In the genomic region with DNA sequence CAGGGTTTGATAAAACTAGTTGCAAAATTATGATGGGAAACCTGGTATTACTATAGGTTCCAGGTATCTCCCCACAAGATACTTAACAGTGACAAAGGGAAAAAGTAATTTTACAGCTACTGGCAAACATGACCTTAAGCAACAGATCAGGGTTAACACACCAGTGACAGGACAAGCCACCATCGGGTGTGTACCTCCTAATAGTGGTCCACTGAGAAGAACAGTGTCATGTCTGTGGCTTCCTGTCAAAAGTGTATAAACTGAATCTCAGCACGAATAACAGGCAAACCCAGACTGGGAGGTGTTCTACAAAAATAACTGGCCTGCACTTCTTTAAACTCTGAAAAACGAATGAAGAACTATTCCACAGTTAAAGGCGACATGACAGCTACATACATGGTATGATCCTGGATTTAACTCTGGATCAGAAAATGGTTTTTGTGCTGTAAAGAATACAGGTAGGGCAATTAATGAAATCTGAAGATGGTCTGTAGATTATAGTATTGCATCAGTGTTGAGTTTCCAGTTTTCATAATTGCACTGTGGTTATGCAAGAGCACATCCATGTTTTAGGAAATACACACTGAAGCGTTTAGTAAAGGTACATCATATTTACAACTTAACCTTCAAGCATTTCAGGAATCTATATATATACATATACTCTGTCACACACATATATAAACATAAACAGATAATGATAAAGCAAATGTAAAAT, we compare ENCODE assay signal across 20 cellular contexts. TPM values are rescaled to one million over a fixed set of nuclear protein-coding genes. Genes with fewer than 3 reads are reported as not detected.
DNase-seq lines count a peak whose midpoint lies in the region; ATAC-seq and TF ChIP-seq lines count a peak whose summit lies in the region.
"Had no signal": no experiment of that assay in that cellular context is flagged by ENCODE, and none has a peak within 500 bp of the region (broad histone marks: within the 10 kb centered on the region; RNA-seq: fewer than 3 reads in every experiment).

No MANE protein-coding gene starts in this region.

- H3K27me3 ChIP-seq in IMR-90 (ENCODE audit: control insufficient read depth, insufficient read depth, low read length) (no peaks in the 10 kb centered on the region), trophoblast cell (ENCODE audit: insufficient read depth, low read length) (no peaks in the 10 kb centered on the region), aorta (ENCODE audit: control insufficient read depth in 1 of 2, insufficient read depth in 2 of 2, low read length in 1 of 2) (no peaks in the 10 kb centered on the region)
- H3K27me3 ChIP-seq: tibial nerve had no signal

- H2AFZ ChIP-seq in IMR-90 (replicated peaks; ENCODE audit: low read length, poor library complexity) (no peak overlapping the region), trophoblast cell (ENCODE audit: insufficient read depth, low read length, poor library complexity) (no peak overlapping the region)

- H4K8ac ChIP-seq in IMR-90 (ENCODE audit: low read depth in 2 of 2, low read length in 2 of 2) (no peak overlapping the region), trophoblast cell (ENCODE audit: low read depth, low read length) (no peak overlapping the region)

- H3K79me1 ChIP-seq in IMR-90 (ENCODE audit: low read depth in 1 of 2, low read length in 2 of 2) (no peaks in the 10 kb centered on the region), trophoblast cell (ENCODE audit: low read length) (no peaks in the 10 kb centered on the region)

- H3K9me3 ChIP-seq in IMR-90 (ENCODE audit: control insufficient read depth, insufficient read depth, low read length) (no peaks in the 10 kb centered on the region), trophoblast cell (ENCODE audit: insufficient read depth, low read depth, low read length) (no peaks in the 10 kb centered on the region), aorta (ENCODE audit: control insufficient read depth, low read length) (no peaks in the 10 kb centered on the region)
- H3K9me3 ChIP-seq: tibial nerve had no signal

- no peak overlapping the region for H4K5ac ChIP-seq in IMR-90 (ENCODE audit: low read depth, low read length)

- H3K4me3 ChIP-seq in IMR-90 (ENCODE audit: insufficient read depth, low read depth, low read length): no peak overlapping the region
- no peak overlapping the region for H3K4me3 ChIP-seq in epithelial cell of esophagus (ENCODE audit: low read length)
- no peak overlapping the region for H3K4me3 ChIP-seq in trophoblast cell (ENCODE audit: low read depth, low read length)
- no peak overlapping the region for H3K4me3 ChIP-seq in aorta (ENCODE audit: low read length in 2 of 2)
- H3K4me3 ChIP-seq: tibial nerve had no signal

- H3K14ac ChIP-seq in IMR-90 (replicated peaks; ENCODE audit: low read depth, low read length): no peak overlapping the region
- no peak overlapping the region for H3K14ac ChIP-seq in trophoblast cell (ENCODE audit: low read length)

- WGBS in IMR-90 (ENCODE audit: extremely low coverage in 2 of 2, insufficient read length in 1 of 2), 2 experiments: 92% methylated on average over 2 of the region's 5 CpGs; no CpG with 5 or more reads in 1 of the 2 experiments
- WGBS in trophoblast cell (ENCODE audit: extremely low coverage, insufficient coverage, insufficient read length): no CpG with 5 or more reads among the region's 5 CpGs
- WGBS in aorta, 2 donors: 80 to 85% methylated on average over 5 of the region's 5 CpGs

- H3K27ac Mint-ChIP-seq in activated CD8-positive, alpha-beta memory T cell treated with anti-CD3 and anti-CD28 coated beads, Interleukin-2, amount 10 ng/mL, durations not matched to agents 7 days and 5 days: peak overlapping the region; percentile 56
- H3K27ac Mint-ChIP-seq: activated CD4-positive, alpha-beta T cell treated with anti-CD3 and anti-CD28 coated beads, Interleukin-2, amount 10 ng/mL, durations not matched to agents 24 days and 14 days; endodermal cell; T-helper 2 cell treated with Interferon-gamma antibody and Interleukin-4, amounts not matched to agents 5 μg/mL and 100 μg/mL, for 36 hours had no signal

- no peak overlapping the region for H2BK20ac ChIP-seq in IMR-90 (ENCODE audit: low read depth, low read length)

- TF ChIP-seq POLR2A in IMR-90 (IDR thresholded peaks at IDR 0.05; ENCODE audit: low read depth, low read length): no peak

- no peaks in the 10 kb centered on the region for H3K9me3 Mint-ChIP-seq in activated CD8-positive, alpha-beta memory T cell treated with anti-CD3 and anti-CD28 coated beads, Interleukin-2, amount 10 ng/mL, durations not matched to agents 7 days and 5 days (ENCODE audit: low read depth)
- H3K9me3 Mint-ChIP-seq: activated CD4-positive, alpha-beta T cell treated with anti-CD3 and anti-CD28 coated beads, Interleukin-2, amount 10 ng/mL, durations not matched to agents 24 days and 14 days; endodermal cell; T-helper 2 cell treated with Interferon-gamma antibody and Interleukin-4, amounts not matched to agents 5 μg/mL and 100 μg/mL, for 36 hours had no signal

- H3K27me3 Mint-ChIP-seq in activated CD8-positive, alpha-beta memory T cell treated with anti-CD3 and anti-CD28 coated beads, Interleukin-2, amount 10 ng/mL, durations not matched to agents 7 days and 5 days: no peaks in the 10 kb centered on the region
- H3K27me3 Mint-ChIP-seq: activated CD4-positive, alpha-beta T cell treated with anti-CD3 and anti-CD28 coated beads, Interleukin-2, amount 10 ng/mL, durations not matched to agents 24 days and 14 days had no signal

- no peak overlapping the region for H3K27ac ChIP-seq in IMR-90 (ENCODE audit: insufficient read depth, low read length)
- H3K27ac ChIP-seq in trophoblast cell (ENCODE audit: low read depth, low read length): no peak overlapping the region
- no peak overlapping the region for H3K27ac ChIP-seq in aorta (ENCODE audit: low read depth in 1 of 2, low read length in 2 of 2)

- H2BK120ac ChIP-seq in IMR-90 (ENCODE audit: low read depth, low read length): no peak overlapping the region
- H2BK120ac ChIP-seq in trophoblast cell (ENCODE audit: insufficient read depth, low read length, poor library complexity): no peak overlapping the region

- H3K4me1 ChIP-seq in IMR-90 (ENCODE audit: control insufficient read depth, insufficient read depth, low read length) (peaks cover 4% of the 10 kb centered on the region), trophoblast cell (ENCODE audit: control insufficient read depth in 1 of 2, insufficient read depth in 2 of 2, low read length in 2 of 2) (no peaks in the 10 kb centered on the region), aorta (ENCODE audit: control insufficient read depth in 1 of 2, insufficient read depth in 2 of 2, low read length in 2 of 2) (no peaks in the 10 kb centered on the region)

- peaks cover 12% of the 10 kb centered on the region for H3K36me3 Mint-ChIP-seq in activated CD8-positive, alpha-beta memory T cell treated with anti-CD3 and anti-CD28 coated beads, Interleukin-2, amount 10 ng/mL, durations not matched to agents 7 days and 5 days

- no peak overlapping the region for H3K56ac ChIP-seq in IMR-90 (ENCODE audit: extremely low read depth, insufficient read depth, low read length)

- intact Hi-C loops in IMR-90 (cut with micrococcal nuclease): loop anchor here (5.0 kb wide), 1 partner anchor 45 kb away; no protein-coding TSS in a partner anchor
- intact Hi-C loops in aorta (cut with DNase I): no loop called here

- ATAC-seq in activated CD8-positive, alpha-beta memory T cell treated with anti-CD3 and anti-CD28 coated beads, Interleukin-2, amount 10 ng/mL, durations not matched to agents 7 days and 5 days: peak; percentile 82
- no peak for ATAC-seq in IMR-90 (ENCODE audit: low read depth)
- ATAC-seq in aorta (ENCODE audit: low FRiP score): no peak

- H3K4ac ChIP-seq in IMR-90 (ENCODE audit: low read depth, low read length) (no peak overlapping the region), trophoblast cell (ENCODE audit: low read depth, low read length) (no peak overlapping the region)

- H3K36me3 ChIP-seq in IMR-90 (ENCODE audit: control insufficient read depth, insufficient read depth, low read length) (peaks cover 2% of the 10 kb centered on the region; the same call in 1 of the 2 replicates), trophoblast cell (ENCODE audit: control insufficient read depth in 1 of 2, insufficient read depth in 2 of 2, low read length in 2 of 2) (peaks cover 4 to 5% of the 10 kb centered on the region in 2 experiments), aorta (ENCODE audit: control insufficient read depth in 1 of 2, insufficient read depth in 2 of 2, low read length in 1 of 2) (peaks cover 0 to 2% of the 10 kb centered on the region in 2 donors)

- H3K4me3 Mint-ChIP-seq in activated CD8-positive, alpha-beta memory T cell treated with anti-CD3 and anti-CD28 coated beads, Interleukin-2, amount 10 ng/mL, durations not matched to agents 7 days and 5 days: no peak overlapping the region
- H3K4me3 Mint-ChIP-seq: activated CD4-positive, alpha-beta T cell treated with anti-CD3 and anti-CD28 coated beads, Interleukin-2, amount 10 ng/mL, durations not matched to agents 24 days and 14 days; endodermal cell; T-helper 2 cell treated with Interferon-gamma antibody and Interleukin-4, amounts not matched to agents 5 μg/mL and 100 μg/mL, for 36 hours had no signal

- no peak overlapping the region for H2AK9ac ChIP-seq in IMR-90 (replicated peaks; ENCODE audit: low read depth, low read length, poor library complexity)

- H3K4me1 Mint-ChIP-seq in activated CD8-positive, alpha-beta memory T cell treated with anti-CD3 and anti-CD28 coated beads, Interleukin-2, amount 10 ng/mL, durations not matched to agents 7 days and 5 days: peaks cover 33% of the 10 kb centered on the region

- H3K18ac ChIP-seq in IMR-90 (ENCODE audit: low read depth, low read length): no peak overlapping the region
- no peak overlapping the region for H3K18ac ChIP-seq in trophoblast cell (ENCODE audit: low read length)

- H2BK12ac ChIP-seq in trophoblast cell (ENCODE audit: low read length): no peak overlapping the region

- CTCF ChIA-PET in activated CD8-positive, alpha-beta memory T cell treated with anti-CD3 and anti-CD28 coated beads, Interleukin-2, amount 10 ng/mL, durations not matched to agents 7 days and 5 days (lab: Charles Lee): interaction anchor here (0.6 to 3.2 kb wide), 4 partner anchors 16 to 79 kb away, joined by 3 to 9 read pairs (median 4); a partner anchor contains a TSS
- CTCF ChIA-PET in IMR-90 (lab: Yijun Ruan, JAX): interaction anchor here (0.5 kb wide), 1 partner anchor 291 kb away, joined by 3 read pairs; no protein-coding TSS in a partner anchor

- in situ Hi-C loops in IMR-90 (cut with MboI; ENCODE audit: low sequenced_read_pairs): no loop called here

- H3K4me2 ChIP-seq in IMR-90 (ENCODE audit: low read depth, low read length): no peak overlapping the region
- H3K4me2 ChIP-seq in trophoblast cell (ENCODE audit: low read length): no peak overlapping the region

- TF ChIP-seq CTCF in IMR-90 (conservative IDR thresholded peaks at IDR 0.05; ENCODE audit: low read depth, low read length) (no peak), epithelial cell of esophagus (IDR thresholded peaks at IDR 0.05; ENCODE audit: insufficient read depth, low read depth, low read length, missing control alignments) (no peak)

- DNase-seq in activated CD8-positive, alpha-beta memory T cell treated with anti-CD3 and anti-CD28 coated beads, Interleukin-2, amount 10 ng/mL, durations not matched to agents 7 days and 5 days: peak; percentile 64
- no peak for DNase-seq in activated CD8-positive, alpha-beta memory T cell treated with anti-CD3 and anti-CD28 coated beads, Interleukin-2, amount 50 U/mL, for 48 hours
- DNase-seq in IMR-90 (no peak), epithelial cell of esophagus (ENCODE audit: low read depth) (peak; percentile 18), trophoblast cell (peak; percentile 34 to 94), hippocampal formation (lab: John Stamatoyannopoulos, UW) (no peak), iPS-NIHi7 (ENCODE audit: extremely low spot score) (no peak), aorta (no peak)
- DNase-seq: activated CD4-positive, alpha-beta T cell treated with anti-CD3 and anti-CD28 coated beads, Interleukin-2, amount 10 ng/mL, durations not matched to agents 24 days and 14 days; central memory CD4-positive, alpha-beta T cell; endodermal cell; foreskin melanocyte; GOT3; NCI-H1694; SHP77 treated with DMSO at 0.1 percent for 48 hours had no signal

- H3K9me1 ChIP-seq in IMR-90 (ENCODE audit: insufficient read depth, low read length): peaks cover 5% of the 10 kb centered on the region

- H4K91ac ChIP-seq in IMR-90 (ENCODE audit: insufficient read depth, low read depth, low read length) (no peak overlapping the region), trophoblast cell (ENCODE audit: low read depth, low read length) (no peak overlapping the region)

- H4K12ac ChIP-seq in trophoblast cell (ENCODE audit: low read depth, low read length): no peak overlapping the region

- H2BK5ac ChIP-seq in IMR-90 (ENCODE audit: low read depth, low read length, poor library complexity, severe bottlenecking): no peak overlapping the region
- no peak overlapping the region for H2BK5ac ChIP-seq in trophoblast cell (ENCODE audit: low read depth, low read length, poor library complexity)

- no peak overlapping the region for H2BK15ac ChIP-seq in IMR-90 (ENCODE audit: low read depth, low read length)

- H4K20me1 ChIP-seq in IMR-90 (ENCODE audit: insufficient read depth, low read length): no peaks in the 10 kb centered on the region

- no TSS peak for BruUV-seq in IMR-90 (replicated peaks; lab: Mats Ljungman, UMichigan)

- TF ChIP-seq RAD21 in IMR-90 (IDR thresholded peaks at IDR 0.05; ENCODE audit: low read length): no peak

- no peak overlapping the region for H3K23ac ChIP-seq in IMR-90 (ENCODE audit: low read depth, low read length)
- H3K23ac ChIP-seq in trophoblast cell (ENCODE audit: low read length): no peak overlapping the region

- dilution Hi-C loops in IMR-90 (cut with HindIII; ENCODE audit: low sequenced_read_pairs, unreplicated experiment): no loop called here

- H2AK5ac ChIP-seq in IMR-90 (ENCODE audit: low read depth, low read length): no peak overlapping the region
- no peak overlapping the region for H2AK5ac ChIP-seq in trophoblast cell (ENCODE audit: low read length)

- POLR2A ChIA-PET in IMR-90 (lab: Charles Lee; ENCODE audit: unreplicated experiment): no interaction called here

- no peaks in the 10 kb centered on the region for H3K79me2 ChIP-seq in trophoblast cell (ENCODE audit: control insufficient read depth, insufficient read depth, low read length, poor library complexity)

- H3K9ac ChIP-seq in IMR-90 (ENCODE audit: low read depth, low read length) (no peak overlapping the region), trophoblast cell (ENCODE audit: low read length) (no peak overlapping the region)

RNA-seq across cellular contexts. Expression of a gene that starts 32.0 kb away (rescaled TPM):
- total RNA-seq in activated CD8-positive, alpha-beta memory T cell treated with anti-CD3 and anti-CD28 coated beads, Interleukin-2, amount 10 ng/mL, durations not matched to agents 7 days and 5 days: not detected
- total RNA-seq in IMR-90 (2012; rRNA removed) (not detected in 2 replicates), aorta (not detected)
- polyA plus RNA-seq in IMR-90 (2012; rRNA removed) (not detected in 2 replicates), aorta (not detected)
- polyA plus RNA-seq in IMR-90 (2012; cell fraction: cytosol; rRNA removed): not detected in 2 replicates
- 0.10 TPM in 1 of 2 replicates, not detected in the other for polyA plus RNA-seq in IMR-90 (2012; cell fraction: nucleus; rRNA removed; ENCODE audit: low replicate concordance)
- polyA plus RNA-seq in trophoblast cell (2013): 0.07 and 0.12 TPM in 2 replicates
- total RNA-seq: A673; activated CD4-positive, alpha-beta T cell treated with anti-CD3 and anti-CD28 coated beads, Interleukin-2, amount 10 ng/mL, durations not matched to agents 24 days and 14 days; endodermal cell; lung microvascular endothelial cell; NCI-H460; tibial nerve had no signal

RNA-seq across cellular contexts. Expression of a gene that starts 38.9 kb away (rescaled TPM):
- not detected for total RNA-seq in activated CD8-positive, alpha-beta memory T cell treated with anti-CD3 and anti-CD28 coated beads, Interleukin-2, amount 10 ng/mL, durations not matched to agents 7 days and 5 days
- 23.1 and 28.5 TPM in 2 replicates for total RNA-seq in IMR-90 (2012; rRNA removed)
- 94.9 and 108 TPM in 2 replicates for polyA plus RNA-seq in IMR-90 (2012; rRNA removed)
- 64.6 and 74.8 TPM in 2 replicates for polyA plus RNA-seq in IMR-90 (2012; cell fraction: cytosol; rRNA removed)
- polyA plus RNA-seq in IMR-90 (2012; cell fraction: nucleus; rRNA removed; ENCODE audit: low replicate concordance): 18.9 and 71.3 TPM in 2 replicates
- polyA plus RNA-seq in trophoblast cell (2013): 135 and 141 TPM in 2 replicates
- total RNA-seq in aorta: 100 to 1,000 TPM; 261 to 386 TPM
- 100 to 1,000 TPM; 324 to 465 TPM for polyA plus RNA-seq in aorta
- total RNA-seq: activated CD4-positive, alpha-beta T cell treated with anti-CD3 and anti-CD28 coated beads, Interleukin-2, amount 10 ng/mL, durations not matched to agents 24 days and 14 days had no signal

RNA-seq across cellular contexts. Expression of a gene that starts 47.9 kb away (rescaled TPM):
- 1 to 10 TPM; 5.3 to 7.2 TPM for total RNA-seq in activated CD8-positive, alpha-beta memory T cell treated with anti-CD3 and anti-CD28 coated beads, Interleukin-2, amount 10 ng/mL, durations not matched to agents 7 days and 5 days
- total RNA-seq in IMR-90 (2012; rRNA removed) (7.2 and 12.5 TPM in 2 replicates), aorta (10 to 100 TPM; 39.8 to 46.1 TPM)
- polyA plus RNA-seq in IMR-90 (2012; rRNA removed) (7.4 and 9.5 TPM in 2 replicates), aorta (10 to 100 TPM; 16.3 to 17.0 TPM)
- polyA plus RNA-seq in IMR-90 (2012; cell fraction: cytosol; rRNA removed): 3.2 and 4.0 TPM in 2 replicates
- 4.6 and 13.8 TPM in 2 replicates for polyA plus RNA-seq in IMR-90 (2012; cell fraction: nucleus; rRNA removed; ENCODE audit: low replicate concordance)
- 22.8 and 23.3 TPM in 2 replicates for polyA plus RNA-seq in trophoblast cell (2013)

Comparison
In these comparisons a context has a peak if more than half of its experiments do, and no peak if none do; other contexts are left out.
1. DNase-seq: peak in activated CD8-positive, alpha-beta memory T cell treated with anti-CD3 and anti-CD28 coated beads, Interleukin-2, amount 10 ng/mL, durations not matched to agents 7 days and 5 days (single experiment), epithelial cell of esophagus (single experiment) and trophoblast cell (2 of 2); none in activated CD8-positive, alpha-beta memory T cell treated with anti-CD3 and anti-CD28 coated beads, Interleukin-2, amount 50 U/mL, for 48 hours (single experiment), IMR-90 (single experiment), hippocampal formation (0 of 2), iPS-NIHi7 (single experiment) and aorta (0 of 2).
2. RNA of a gene that starts 38.9 kb away (total RNA-seq): 261 to 386 TPM in aorta and 23.1 to 28.5 TPM in IMR-90; not detected in activated CD8-positive, alpha-beta memory T cell treated with anti-CD3 and anti-CD28 coated beads, Interleukin-2, amount 10 ng/mL, durations not matched to agents 7 days and 5 days; every median in the first group is over 10 times any median in the second.